In genomic region chr4:7687006-7687405, GRCh38 we compare ENCODE assay signal across 18 cellular contexts.
"Had no signal": no experiment of that assay in that cellular context is flagged by ENCODE, and none has a peak within 500 bp of the region (broad histone marks: within the 10 kb centered on the region; RNA-seq: fewer than 3 reads in every experiment).

No MANE protein-coding gene starts in this region.

- ATAC-seq: activated CD8-positive, alpha-beta T cell treated with anti-CD3 and anti-CD28 coated beads, Interleukin-2, amount 10 ng/mL, durations not matched to agents 7 days and 5 days; gastrocnemius medialis; heart right ventricle; pancreas; stimulated activated naive B cell treated with anti-CD40 and anti-IgM and Interleukin-4, amounts not matched to agents 10 μg/mL and 1 μg/mL and 100 μg/mL, for 72 hours; T-cell had no signal

- H3K36me3 ChIP-seq: brain microvascular endothelial cell, gastrocnemius medialis, heart right ventricle, left ventricle myocardium inferior, pancreas, thoracic aorta had no signal

- H3K4me1 ChIP-seq: gastrocnemius medialis, heart right ventricle, left ventricle myocardium inferior, pancreas had no signal

- H3K9me3 ChIP-seq: gastrocnemius medialis, pancreas had no signal

- H3K27ac ChIP-seq: brain microvascular endothelial cell, gastrocnemius medialis, heart right ventricle, left ventricle myocardium inferior, pancreas, thoracic aorta had no signal

- H3K27me3 ChIP-seq: brain microvascular endothelial cell, gastrocnemius medialis, pancreas had no signal

- DNase-seq: activated CD4-positive, alpha-beta T cell treated with anti-CD3 and anti-CD28 coated beads, Interleukin-2, amount 10 ng/mL, durations not matched to agents 7 days and 5 days; activated CD4-positive, CD25-positive, alpha-beta regulatory T cell; activated CD8-positive, alpha-beta T cell treated with anti-CD3 and anti-CD28 coated beads, Interleukin-2, amount 10 ng/mL, durations not matched to agents 7 days and 5 days; activated naive CD4-positive, alpha-beta T cell treated with anti-CD3 and anti-CD28 coated beads for 36 hours; activated T-cell treated with anti-CD3 and anti-CD28 coated beads, Interleukin-2, amount 50 U/mL, for 4 hours; aorta; brain microvascular endothelial cell; cortex of kidney; gastrocnemius medialis; heart right ventricle; immature natural killer cell; kidney glomerular epithelial cell; left ventricle myocardium inferior; naive B cell; stimulated activated naive B cell treated with anti-CD40 and anti-IgM and Interleukin-4, amounts not matched to agents 10 μg/mL and 1 μg/mL and 100 μg/mL, for 72 hours; T-cell had no signal

- H3K4me3 ChIP-seq: gastrocnemius medialis, heart right ventricle, left ventricle myocardium inferior, pancreas, thoracic aorta had no signal
